23 cellular contexts compared by ENCODE assay signal in genomic region chr4:15317246-15317645, GRCh38.
DNase-seq lines count a peak whose midpoint lies in the region; ATAC-seq, FAIRE-seq and TF ChIP-seq lines count a peak whose summit lies in the region.
"Had no signal": no experiment of that assay in that cellular context is flagged by ENCODE, and none has a peak within 500 bp of the region (broad histone marks: within the 10 kb centered on the region; RNA-seq: fewer than 3 reads in every experiment).

No MANE protein-coding gene starts in this region.

- intact Hi-C loops in kidney (cut with DNase I) (no loop called here), testis (cut with DNase I; ENCODE audit: low total_unique reads) (no loop called here)

- H3K9ac ChIP-seq in kidney (ENCODE audit: low read length in 2 of 2), result no peak overlapping the region

- DNase-seq in AG08395 (ENCODE audit: low spot score) (peak; percentile 21), MG63 (peak; percentile 16), bronchial epithelial cell (ENCODE audit: low read depth) (peak; percentile 23), foreskin keratinocyte (peak in 1 of 2 donors; percentile 48), kidney (no peak), testis (no peak), HTR-8/SVneo (ENCODE audit: insufficient read length, low spot score) (no peak), NCI-H1417 treated with DMSO at 0.1 percent for 48 hours (lab: John Stamatoyannopoulos, UW) (no peak)
- DNase-seq: 8988T; CD4-positive, CD25-positive, alpha-beta regulatory T cell; EL; GF-D8; NCI-H187; NCI-H2107; NCI-H446 treated with DMSO at 0.1 percent for 48 hours; NCI-H526 treated with DMSO at 0.1 percent for 48 hours; OCI-M1; Right ventricle myocardium superior had no signal

- no peaks in the 10 kb centered on the region for H3K27me3 ChIP-seq in MG63
- H3K27me3 ChIP-seq in bronchial epithelial cell (ENCODE audit: control insufficient read depth, insufficient read depth, low read length), result peaks cover 2% of the 10 kb centered on the region
- peaks cover 24% of the 10 kb centered on the region for H3K27me3 ChIP-seq in foreskin keratinocyte
- H3K27me3 ChIP-seq in testis, result no peaks in the 10 kb centered on the region

- TF ChIP-seq CTCF in bronchial epithelial cell (IDR thresholded peaks at IDR 0.05; ENCODE audit: insufficient read depth, low read length, severe bottlenecking) (no peak), foreskin keratinocyte (conservative IDR thresholded peaks at IDR 0.05) (no peak), kidney (IDR thresholded peaks at IDR 0.05; ENCODE audit: borderline replicate concordance, extremely low read depth, insufficient read depth) (no peak), testis (IDR thresholded peaks at IDR 0.05) (no peak)

- H3K4me1 ChIP-seq in foreskin keratinocyte (no peaks in the 10 kb centered on the region), kidney (ENCODE audit: control insufficient read depth in 1 of 2, insufficient read depth in 1 of 2, low read depth in 1 of 2, low read length in 2 of 2) (no peaks in the 10 kb centered on the region), testis (no peaks in the 10 kb centered on the region)
- H3K4me1 ChIP-seq: HAP-1 had no signal

- no peak for TF ChIP-seq POLR2A in testis (IDR thresholded peaks at IDR 0.05)

- WGBS in testis, 2 donors, result 86 to 88% methylated on average over 3 of the region's 3 CpGs

- FAIRE-seq in bronchial epithelial cell (lab: Jason Lieb, UNC) (no peak), kidney (lab: Jason Lieb, UNC) (no peak), HTR-8/SVneo (lab: Jason Lieb, UNC) (no peak)
- FAIRE-seq: K562, RCC 7860 had no signal

- ATAC-seq in foreskin keratinocyte, result peak; percentile 25
- ATAC-seq: GM23338, K562 had no signal

- H3K27ac ChIP-seq in foreskin keratinocyte, result no peak overlapping the region
- H3K27ac ChIP-seq in kidney (ENCODE audit: low read depth in 2 of 2, low read length in 2 of 2), result no peak overlapping the region
- no peak overlapping the region for H3K27ac ChIP-seq in testis
- H3K27ac ChIP-seq: SK-N-MC had no signal

- H3K4me3 ChIP-seq in MG63 (no peak overlapping the region), bronchial epithelial cell (ENCODE audit: low read depth, low read length) (no peak overlapping the region), kidney (ENCODE audit: low read length in 2 of 2) (no peak overlapping the region), testis (no peak overlapping the region)
- H3K4me3 ChIP-seq: GM23338, HAP-1, K562, SK-N-MC had no signal

- H3K36me3 ChIP-seq in MG63 (no peaks in the 10 kb centered on the region), bronchial epithelial cell (ENCODE audit: control insufficient read depth, insufficient read depth, low read length) (no peaks in the 10 kb centered on the region), kidney (ENCODE audit: control insufficient read depth in 1 of 2, insufficient read depth in 2 of 2, low read length in 2 of 2) (no peaks in the 10 kb centered on the region), testis (ENCODE audit: low read depth, missing control alignments) (no peaks in the 10 kb centered on the region)
- H3K36me3 ChIP-seq: HAP-1 had no signal

- H3K9me3 ChIP-seq in MG63 (no peaks in the 10 kb centered on the region), kidney (ENCODE audit: control insufficient read depth in 1 of 2, low read length in 2 of 2) (no peaks in the 10 kb centered on the region), testis (no peaks in the 10 kb centered on the region)
- H3K9me3 ChIP-seq: HAP-1 had no signal

Comparison
In these comparisons a context has a peak if more than half of its experiments do, and no peak if none do; other contexts are left out.
1. DNase-seq: peak in AG08395 (single experiment), MG63 (single experiment) and bronchial epithelial cell (single experiment); none in kidney (single experiment), testis (single experiment), HTR-8/SVneo (single experiment) and NCI-H1417 treated with DMSO at 0.1 percent for 48 hours (single experiment).